In genomic region chr16:30829130-30830071, GRCh38 we compare ENCODE assay signal across 15 cellular contexts. TPM values are rescaled to one million over a fixed set of nuclear protein-coding genes. Genes with fewer than 3 reads are reported as not detected.
DNase-seq lines count a peak whose midpoint lies in the region; ATAC-seq, FAIRE-seq and TF ChIP-seq lines count a peak whose summit lies in the region.
"Had no signal": no experiment of that assay in that cellular context is flagged by ENCODE, and none has a peak within 500 bp of the region (broad histone marks: within the 10 kb centered on the region; RNA-seq: fewer than 3 reads in every experiment).

No MANE protein-coding gene starts in this region.

- peak in 2 of 3 experiments; percentile 15 to 18; a peak in 1 of 6 replicates for TF ChIP-seq CTCF in K562 (IDR thresholded peaks at IDR 0.05 in 2 of 3, conservative IDR thresholded peaks at IDR 0.05 in 1 of 3; ENCODE audit: insufficient read depth in 2 of 3, low read depth in 1 of 3, low read length in 3 of 3)
- TF ChIP-seq CTCF in hepatocyte (IDR thresholded peaks at IDR 0.05; ENCODE audit: poor library complexity), result no peak
- peak in 2 of 7 experiments; percentile 9 to 11 for TF ChIP-seq CTCF in stomach (IDR thresholded peaks at IDR 0.05)

- no peaks in the 10 kb centered on the region for H3K9me2 ChIP-seq in hepatocyte (replicated peaks; ENCODE audit: insufficient read depth)

- TF ChIP-seq POLR2A in K562 (conservative IDR thresholded peaks at IDR 0.05) (no peak), stomach (IDR thresholded peaks at IDR 0.05) (no peak)

- H2AFZ ChIP-seq in K562 (ENCODE audit: low read depth, low read length) (peak overlapping the region; percentile 78), hepatocyte (no peak overlapping the region)

- no peaks in the 10 kb centered on the region for H3K27me3 ChIP-seq in K562 (ENCODE audit: control insufficient read depth in 2 of 2, insufficient read depth in 2 of 2, low read length in 2 of 2)
- H3K27me3 ChIP-seq in hepatocyte, result no peaks in the 10 kb centered on the region
- no peaks in the 10 kb centered on the region for H3K27me3 ChIP-seq in stomach
- H3K27me3 ChIP-seq: SJCRH30, tibial artery had no signal

- no peak overlapping the region; a peak in 1 of 4 replicates for H3K9ac ChIP-seq in K562 (ENCODE audit: insufficient read depth in 1 of 2, low read depth in 2 of 2, low read length in 2 of 2)
- H3K9ac ChIP-seq: KMS-11 had no signal

- no peak overlapping the region for H3K4me3 ChIP-seq in K562
- H3K4me3 ChIP-seq in hepatocyte, result no peak overlapping the region
- no peak overlapping the region for H3K4me3 ChIP-seq in stomach
- H3K4me3 ChIP-seq: SJCRH30, tibial artery had no signal

- ATAC-seq in K562, result peak; percentile 68

- TF ChIP-seq EP300 in K562 (IDR thresholded peaks at IDR 0.05; ENCODE audit: low read length) (no peak), stomach (IDR thresholded peaks at IDR 0.05) (no peak)

- no TSS peak for BruUV-seq in K562 (replicated peaks; lab: Mats Ljungman, UMichigan)

- H4K20me1 ChIP-seq in K562 (replicated peaks; ENCODE audit: control insufficient read depth, insufficient read depth, low read length) (no peaks in the 10 kb centered on the region), hepatocyte (ENCODE audit: insufficient read depth, poor library complexity, severe bottlenecking) (no peaks in the 10 kb centered on the region)

- H3K9me3 ChIP-seq in K562 (replicated peaks; ENCODE audit: control insufficient read depth, insufficient read depth, low read depth, low read length) (no peaks in the 10 kb centered on the region), hepatocyte (ENCODE audit: low read depth) (no peaks in the 10 kb centered on the region), stomach (no peaks in the 10 kb centered on the region)
- H3K9me3 ChIP-seq: SJCRH30, tibial artery had no signal

- CTCF ChIA-PET in K562 (lab: Yijun Ruan, JAX; ENCODE audit: low intra/inter-chr PET ratio), result no interaction called here

- H3K9me1 ChIP-seq in K562 (ENCODE audit: control insufficient read depth, insufficient read depth, low read length), result no peaks in the 10 kb centered on the region

- POLR2A ChIA-PET in K562 (lab: Yijun Ruan, JAX), result no interaction called here

- no peak for FAIRE-seq in K562 (lab: Jason Lieb, UNC)

- H3K4me1 ChIP-seq in K562 (replicated peaks in 1 of 2; ENCODE audit: control insufficient read depth in 2 of 2, insufficient read depth in 2 of 2, low read length in 2 of 2), result peaks cover 0 to 5% of the 10 kb centered on the region in 2 experiments; a peak in 1 of 5 replicates
- no peaks in the 10 kb centered on the region for H3K4me1 ChIP-seq in hepatocyte (ENCODE audit: insufficient read depth)
- H3K4me1 ChIP-seq in stomach, result peaks cover 0 to 9% (median 0%) of the 10 kb centered on the region in 4 donors
- H3K4me1 ChIP-seq: SJCRH30, tibial artery had no signal

- H3K4me2 ChIP-seq in K562 (ENCODE audit: insufficient read depth, low read length) (no peak overlapping the region), hepatocyte (no peak overlapping the region)
- H3K4me2 ChIP-seq: KMS-11 had no signal

- no peak overlapping the region for H3K27ac ChIP-seq in K562 (ENCODE audit: extremely low read depth, low read depth, low read length)
- peak overlapping the region; percentile 56 for H3K27ac ChIP-seq in hepatocyte
- no peak overlapping the region for H3K27ac ChIP-seq in stomach
- H3K27ac ChIP-seq: KMS-11, SJCRH30, tibial artery had no signal

- WGBS in K562 (ENCODE audit: insufficient coverage, low coverage, missing lambda C conversion rate), result 28% methylated on average over 15 of the region's 15 CpGs
- WGBS in hepatocyte (ENCODE audit: low lambda C conversion rate, missing lambda C conversion rate), result 83% methylated on average over 15 of the region's 15 CpGs
- WGBS in stomach, 5 donors, result 69 to 76% (median 70%) methylated on average over 11 to 15 of the region's 15 CpGs

- in situ Hi-C loops in K562 (cut with MboI), result no loop called here

- intact Hi-C loops in K562 (cut with micrococcal nuclease) (no loop called here), stomach (cut with DNase I; ENCODE audit: low total_unique reads) (no loop called here)

- H3K36me3 ChIP-seq in K562 (ENCODE audit: control insufficient read depth, insufficient read depth, low read length), result no peaks in the 10 kb centered on the region
- no peaks in the 10 kb centered on the region for H3K36me3 ChIP-seq in hepatocyte (replicated peaks; ENCODE audit: insufficient read depth, low read depth)
- peaks cover 0 to 10% (median 7%) of the 10 kb centered on the region in 4 donors for H3K36me3 ChIP-seq in stomach
- H3K36me3 ChIP-seq: SJCRH30 had no signal

- no peak for TF ChIP-seq RAD21 in K562 (CRISPR knock-in tag; conservative IDR thresholded peaks at IDR 0.05 in 1 of 2, IDR thresholded peaks at IDR 0.05 in 1 of 2)

- H3K79me2 ChIP-seq in K562 (ENCODE audit: control insufficient read depth, insufficient read depth, low read length) (no peaks in the 10 kb centered on the region), hepatocyte (no peaks in the 10 kb centered on the region)

- DNase-seq in HT-29 (ENCODE audit: low spot score), result peak; percentile 21
- peak in 1 of 4 experiments; percentile 22 for DNase-seq in K562 (ENCODE audit: extremely low read depth in 1 of 4, low spot score in 3 of 4)
- peak; percentile 46 for DNase-seq in hepatocyte (ENCODE audit: low spot score)
- peak; percentile 60 for DNase-seq in stomach
- DNase-seq in HK-2 (ENCODE audit: unreplicated experiment), result no peak
- DNase-seq in NCI-H1417 (lab: John Stamatoyannopoulos, UW), result no peak
- no peak for DNase-seq in activated naive CD4-positive, alpha-beta T cell (lab: John Stamatoyannopoulos, UW)
- DNase-seq: anterior cingulate cortex, glutamatergic neuron, NCI-H2227 treated with DMSO at 0.1 percent for 48 hours, occipital lobe, SJCRH30, T-helper 2 cell had no signal

TF ChIP-seq in K562, 482 proteins besides CTCF, POLR2A, EP300 and RAD21 (continues in another document):
- TF ChIP-seq TFAP4 (CRISPR knock-in tag; IDR thresholded peaks at IDR 0.05; ENCODE audit: borderline replicate concordance) (no peak), HMBOX1 (IDR thresholded peaks at IDR 0.05) (no peak), PTRF (tag; IDR thresholded peaks at IDR 0.05) (no peak), ZBTB26 (CRISPR knock-in tag; IDR thresholded peaks at IDR 0.05) (no peak), XRCC5 (IDR thresholded peaks at IDR 0.05; ENCODE audit: low read depth, low read length) (0 out of 2 replicates have a peak, but pooled peaks have one; percentile 9)

RNA-seq across cellular contexts. Expression of gene ZNF629, which starts 42.4 kb away (rescaled TPM):
- total RNA-seq in HT-29 (2014; rRNA removed; shearing (Covaris generic)), result 19.8 and 21.3 TPM in 2 replicates
- 6.8 and 16.5 TPM in 2 replicates for total RNA-seq in K562 (2011; cell fraction: chromatin; rRNA removed; ENCODE audit: low replicate concordance)
- 8.6 and 11.3 TPM in 2 replicates for total RNA-seq in K562 (2011; cell fraction: nucleolus; rRNA removed)
- total RNA-seq in K562 (2011; cell fraction: nucleoplasm; rRNA removed), result 6.7 and 7.3 TPM in 2 replicates
- total RNA-seq in K562 (2014; rRNA removed) (13.8 and 14.9 TPM in 2 replicates), K562 (2014; rRNA removed; fragmentation: Illumina TruSeq; extraction: Trizol) (6.7 and 7.3 TPM in 2 replicates), K562 (2015; rRNA removed; fragmentation: Illumina TruSeq; extraction: Trizol) (9.2 and 10.0 TPM in 2 replicates), K562 (2021) (16.5 and 18.8 TPM in 2 replicates), hepatocyte (12.2 and 15.6 TPM in 2 replicates), stomach (10 to 100 TPM; 10.7 to 21.3 (median 18.3) TPM)
- polyA plus RNA-seq in K562 (2011; rRNA removed) (2.6 and 4.4 TPM in 2 replicates), K562 (2014; fragmentation: Illumina TruSeq; extraction: Trizol) (11.6 and 12.4 TPM in 2 replicates), K562 (2014; fragmentation: Nextera tagmentation; extraction: Ambion mirVana) (under 1 TPM; 0.44 to 0.66 TPM), K562 (2014; rRNA removed) (6.1 and 7.4 TPM in 2 replicates), hepatocyte (7.7 and 8.7 TPM in 2 replicates), stomach (1 to 10 TPM; 4.4 to 5.9 (median 4.9) TPM)
- polyA plus RNA-seq in K562 (2011; cell fraction: cytosol; rRNA removed), result 4.0 and 5.6 TPM in 2 replicates
- polyA plus RNA-seq in K562 (2011; cell fraction: nucleus; rRNA removed), result 7.1 and 10.9 TPM in 2 replicates
- 12.0 and 13.0 TPM in 2 replicates for polyA plus RNA-seq in K562 (2012)
- polyA minus RNA-seq in K562 (2011; rRNA and poly(A)+ RNA removed), result 4.2 and 5.3 TPM in 2 replicates
- polyA minus RNA-seq in K562 (2011; cell fraction: cytosol; rRNA and poly(A)+ RNA removed), result 9.2 and 9.8 TPM in 2 replicates
- polyA minus RNA-seq in K562 (2011; cell fraction: nucleus; rRNA and poly(A)+ RNA removed), result 8.3 and 11.2 TPM in 2 replicates

Comparison
In these comparisons a context has a peak if more than half of its experiments do, and no peak if none do; other contexts are left out.
1. DNase-seq: peak in HT-29 (single experiment), hepatocyte (single experiment) and stomach (single experiment); none in HK-2 (single experiment), NCI-H1417 (0 of 3) and activated naive CD4-positive, alpha-beta T cell (0 of 4).